ENCODE assay signal across 25 cellular contexts in the genomic region with DNA sequence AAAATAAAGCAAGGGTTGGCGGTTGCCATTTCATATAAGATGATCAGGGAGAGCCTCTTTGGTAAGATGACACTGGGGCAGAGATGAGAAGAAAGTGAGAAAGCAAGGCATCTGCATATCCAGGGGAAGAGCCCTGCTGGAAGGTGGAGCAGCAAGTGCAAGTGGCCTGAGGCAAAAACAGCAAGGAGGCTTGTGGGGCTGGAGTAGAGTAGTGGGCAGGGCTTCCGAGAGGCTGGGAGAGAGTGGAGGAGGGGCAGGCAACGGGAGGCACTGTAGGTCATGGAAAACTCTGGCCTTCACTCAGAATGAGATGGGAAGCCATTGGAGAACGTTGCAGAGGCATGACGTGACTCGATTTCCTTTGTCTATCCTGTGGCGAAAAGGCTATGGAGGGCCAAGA.
"Had no signal": no experiment of that assay in that cellular context is flagged by ENCODE, and none has a peak within 500 bp of the region (broad histone marks: within the 10 kb centered on the region; RNA-seq: fewer than 3 reads in every experiment).

No MANE protein-coding gene starts in this region.

- H3K4me3 Mint-ChIP-seq: activated T-cell treated with anti-CD3 and anti-CD28 coated beads, Interleukin-2, amount 50 U/mL, for 24 hours; activated T-helper 17 cell treated with anti-CD3 and anti-CD28 coated beads, Interleukin-2, amount 50 U/mL, for 72 hours; brain; memory B cell; naive B cell; stimulated activated memory B cell treated with anti-CD40 and anti-IgM and Interleukin-4, amounts not matched to agents 10 μg/mL and 1 μg/mL and 100 μg/mL, for 72 hours; type B pancreatic cell had no signal

- FAIRE-seq: frontal cortex had no signal

- H3K36me3 ChIP-seq: sigmoid colon, stomach had no signal

- H3K27me3 Mint-ChIP-seq: activated T-cell treated with anti-CD3 and anti-CD28 coated beads, Interleukin-2, amount 50 U/mL, for 24 hours; memory B cell; type B pancreatic cell had no signal

- H3K27ac Mint-ChIP-seq: activated naive CD4-positive, alpha-beta T cell treated with anti-CD3 and anti-CD28 coated beads, Interleukin-2, amount 50 U/mL, for 72 hours; activated T-cell treated with anti-CD3 and anti-CD28 coated beads, Interleukin-2, amount 50 U/mL, for 24 hours; activated T-helper 17 cell treated with anti-CD3 and anti-CD28 coated beads, Interleukin-2, amount 50 U/mL, for 72 hours; brain; memory B cell; naive B cell; stimulated activated memory B cell treated with anti-CD40 and anti-IgM and Interleukin-4, amounts not matched to agents 10 μg/mL and 1 μg/mL and 100 μg/mL, for 72 hours; type B pancreatic cell had no signal

- H3K27me3 ChIP-seq: sigmoid colon, stomach had no signal

- DNase-seq: activated T-cell treated with anti-CD3 and anti-CD28 coated beads, Interleukin-2, amount 50 U/mL, for 24 hours; aorta; central memory CD4-positive, alpha-beta T cell; dermis blood vessel endothelial cell; effector CD8-positive, alpha-beta T cell; glutamatergic neuron; hippocampal formation; left cardiac atrium; mucosa of descending colon; naive B cell; occipital lobe; posterior cingulate gyrus; sigmoid colon; stimulated activated CD4-positive, alpha-beta T cell treated with anti-CD3 and anti-CD28 coated beads, Interleukin-15, amount 100 ng/mL, for 24 hours; stomach; T-helper 9 cell had no signal

- H3K27ac ChIP-seq: sigmoid colon, stomach had no signal

- H3K9me3 Mint-ChIP-seq: activated naive CD4-positive, alpha-beta T cell treated with anti-CD3 and anti-CD28 coated beads, Interleukin-2, amount 50 U/mL, for 72 hours; activated T-cell treated with anti-CD3 and anti-CD28 coated beads, Interleukin-2, amount 50 U/mL, for 24 hours; activated T-helper 17 cell treated with anti-CD3 and anti-CD28 coated beads, Interleukin-2, amount 50 U/mL, for 72 hours; memory B cell; stimulated activated memory B cell treated with anti-CD40 and anti-IgM and Interleukin-4, amounts not matched to agents 10 μg/mL and 1 μg/mL and 100 μg/mL, for 72 hours; type B pancreatic cell had no signal

- H3K9me3 ChIP-seq: mucosa of descending colon, sigmoid colon, stomach had no signal

- H3K4me2 ChIP-seq: smooth muscle cell had no signal

- ATAC-seq: activated naive CD4-positive, alpha-beta T cell treated with anti-CD3 and anti-CD28 coated beads, Interleukin-2, amount 50 U/mL, for 72 hours; activated T-helper 17 cell treated with anti-CD3 and anti-CD28 coated beads, Interleukin-2, amount 50 U/mL, for 72 hours; esophagus mucosa; left cardiac atrium; mucosa of descending colon had no signal

- H3K4me3 ChIP-seq: mucosa of descending colon, sigmoid colon, smooth muscle cell, stomach had no signal

- H3K4me1 Mint-ChIP-seq: activated T-helper 17 cell treated with anti-CD3 and anti-CD28 coated beads, Interleukin-2, amount 50 U/mL, for 72 hours; brain; memory B cell; naive B cell; stimulated activated memory B cell treated with anti-CD40 and anti-IgM and Interleukin-4, amounts not matched to agents 10 μg/mL and 1 μg/mL and 100 μg/mL, for 72 hours had no signal

- H3K36me3 Mint-ChIP-seq: activated naive CD4-positive, alpha-beta T cell treated with anti-CD3 and anti-CD28 coated beads, Interleukin-2, amount 50 U/mL, for 72 hours; brain; memory B cell; naive B cell; stimulated activated memory B cell treated with anti-CD40 and anti-IgM and Interleukin-4, amounts not matched to agents 10 μg/mL and 1 μg/mL and 100 μg/mL, for 72 hours; type B pancreatic cell had no signal
